1 cellular context compared by ENCODE assay signal in the genomic region with DNA sequence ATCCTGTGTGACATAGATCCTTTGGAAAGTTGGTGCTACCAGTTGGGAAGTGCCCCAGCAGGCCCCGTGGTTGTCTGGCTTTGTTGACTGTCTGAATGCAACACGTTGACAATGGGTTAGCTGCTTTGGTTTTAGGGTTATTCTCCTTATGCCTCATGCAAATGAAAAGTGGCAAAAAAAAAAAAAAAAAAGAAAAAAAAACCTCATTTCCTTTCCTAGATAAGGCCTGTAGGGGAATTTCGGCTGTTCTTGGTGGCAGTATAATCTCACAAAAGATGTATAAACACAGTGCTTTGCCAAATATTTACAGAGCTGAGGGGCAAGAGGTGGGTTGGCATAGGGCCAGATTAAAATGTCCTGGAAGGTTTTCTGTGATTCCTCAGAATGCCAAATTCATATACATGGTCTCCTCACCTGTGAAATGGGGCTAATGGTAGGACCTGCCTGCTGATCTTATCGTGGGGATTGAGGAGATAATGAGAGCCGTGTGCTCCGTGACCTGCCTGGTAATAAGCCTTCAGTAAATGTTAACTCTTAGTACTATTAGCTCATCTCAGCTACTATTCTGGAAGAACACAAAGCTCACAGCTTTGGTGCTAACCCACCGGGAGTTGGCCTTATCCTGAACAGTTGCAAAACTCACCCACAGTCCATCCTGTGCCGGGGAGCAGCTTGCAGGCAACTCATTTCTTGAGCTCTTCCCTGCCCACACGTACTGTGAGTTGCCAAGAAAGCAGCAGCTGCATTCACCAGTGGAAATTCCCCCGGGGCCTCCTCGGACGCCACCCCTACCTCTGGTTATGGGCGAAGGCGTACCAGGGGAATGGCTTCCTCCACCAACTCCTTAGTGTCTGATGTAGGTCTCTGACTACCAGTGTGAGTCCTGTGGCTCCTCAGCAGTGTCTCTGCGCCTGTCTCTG.
TF ChIP-seq lines count a peak whose summit lies in the region.

No MANE protein-coding gene starts in this region.

TF ChIP-seq in GM12878, 131 proteins besides CTCF, POLR2A, EP300 and RAD21 (continued from another document and continues in another):
- TF ChIP-seq ATF7 (IDR thresholded peaks at IDR 0.05; ENCODE audit: low read depth) (peak; percentile 79), IKZF2 (IDR thresholded peaks at IDR 0.05) (peak; percentile 98), SUPT20H (IDR thresholded peaks at IDR 0.05; ENCODE audit: borderline replicate concordance, control insufficient read depth, low read depth, low read length) (no peak), ESRRA (IDR thresholded peaks at IDR 0.05; ENCODE audit: low read length) (no peak), SP1 (IDR thresholded peaks at IDR 0.05; ENCODE audit: low read depth, low read length) (peak; percentile 61), SMARCA5 (IDR thresholded peaks at IDR 0.05) (peak; percentile 80), EZH2 (IDR thresholded peaks at IDR 0.05; ENCODE audit: borderline replicate concordance, control insufficient read depth, low read depth, low read length) (no peak), WRNIP1 (IDR thresholded peaks at IDR 0.05; ENCODE audit: borderline replicate concordance, low read depth, low read length) (no peak), RAD51 (IDR thresholded peaks at IDR 0.05) (no peak), HDAC6 (IDR thresholded peaks at IDR 0.05; ENCODE audit: unreplicated experiment) (no peak), LARP7 (IDR thresholded peaks at IDR 0.05) (0 out of 2 replicates have a peak, but pooled peaks have one; percentile 29), CBFB (IDR thresholded peaks at IDR 0.05; ENCODE audit: low read depth) (peak; percentile 75), CEBPB (IDR thresholded peaks at IDR 0.05; ENCODE audit: borderline replicate concordance in 1 of 2, low read depth in 2 of 2, low read length in 2 of 2) (peak in 1 of 2 experiments; percentile 51; a peak in 1 of 4 replicates), BACH1 (IDR thresholded peaks at IDR 0.05; ENCODE audit: borderline replicate concordance) (peak; percentile 84), FOXK2 (IDR thresholded peaks at IDR 0.05) (no peak), STAT3 (IDR thresholded peaks at IDR 0.05; ENCODE audit: low read depth, low read length) (0 out of 2 replicates have a peak, but pooled peaks have one; percentile 29), ZSCAN29 (IDR thresholded peaks at IDR 0.05) (no peak), YY1 (IDR thresholded peaks at IDR 0.05; ENCODE audit: low read depth, low read length) (peak; percentile 90), ZNF24 (IDR thresholded peaks at IDR 0.05) (no peak), EGR1 (IDR thresholded peaks at IDR 0.05; ENCODE audit: borderline replicate concordance in 1 of 2, low read depth in 2 of 2, low read length in 2 of 2) (peak in 1 of 2 experiments; percentile 35; a peak in 1 of 3 replicates), TCF12 (IDR thresholded peaks at IDR 0.05; ENCODE audit: low read depth, low read length) (peak; percentile 99), PML (IDR thresholded peaks at IDR 0.05; ENCODE audit: low read length) (peak; percentile 75), ZZZ3 (IDR thresholded peaks at IDR 0.05; ENCODE audit: control insufficient read depth, insufficient read length, low read depth) (no peak), SRF (IDR thresholded peaks at IDR 0.05; ENCODE audit: low read depth in 2 of 2, low read length in 2 of 2) (peak in 1 of 2 experiments; percentile 40; a peak in 1 of 4 replicates), SIN3A (IDR thresholded peaks at IDR 0.05; ENCODE audit: low read depth, low read length) (no peak), RB1 (IDR thresholded peaks at IDR 0.05; ENCODE audit: borderline replicate concordance) (peak; percentile 27; the same call in 1 of the 2 replicates), GABPA (IDR thresholded peaks at IDR 0.05; ENCODE audit: low read depth) (no peak), SREBF2 (IDR thresholded peaks at IDR 0.05; ENCODE audit: low read length) (no peak), JUNB (IDR thresholded peaks at IDR 0.05) (peak; percentile 75), NFYA (IDR thresholded peaks at IDR 0.05; ENCODE audit: borderline replicate concordance, low read depth, low read length) (no peak), NR2F1 (conservative IDR thresholded peaks at IDR 0.05) (peak; percentile 75), POU2F2 (IDR thresholded peaks at IDR 0.05; ENCODE audit: borderline replicate concordance, low read depth, low read length) (peak; percentile 68; the same call in 1 of the 3 replicates)
- TF ChIP-seq, protein P1, sequence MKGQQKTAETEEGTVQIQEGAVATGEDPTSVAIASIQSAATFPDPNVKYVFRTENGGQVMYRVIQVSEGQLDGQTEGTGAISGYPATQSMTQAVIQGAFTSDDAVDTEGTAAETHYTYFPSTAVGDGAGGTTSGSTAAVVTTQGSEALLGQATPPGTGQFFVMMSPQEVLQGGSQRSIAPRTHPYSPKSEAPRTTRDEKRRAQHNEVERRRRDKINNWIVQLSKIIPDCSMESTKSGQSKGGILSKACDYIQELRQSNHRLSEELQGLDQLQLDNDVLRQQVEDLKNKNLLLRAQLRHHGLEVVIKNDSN (IDR thresholded peaks at IDR 0.05; ENCODE audit: borderline replicate concordance, extremely low read length, insufficient read depth, low read depth, low read length): no peak
- TF ChIP-seq, protein P2, sequence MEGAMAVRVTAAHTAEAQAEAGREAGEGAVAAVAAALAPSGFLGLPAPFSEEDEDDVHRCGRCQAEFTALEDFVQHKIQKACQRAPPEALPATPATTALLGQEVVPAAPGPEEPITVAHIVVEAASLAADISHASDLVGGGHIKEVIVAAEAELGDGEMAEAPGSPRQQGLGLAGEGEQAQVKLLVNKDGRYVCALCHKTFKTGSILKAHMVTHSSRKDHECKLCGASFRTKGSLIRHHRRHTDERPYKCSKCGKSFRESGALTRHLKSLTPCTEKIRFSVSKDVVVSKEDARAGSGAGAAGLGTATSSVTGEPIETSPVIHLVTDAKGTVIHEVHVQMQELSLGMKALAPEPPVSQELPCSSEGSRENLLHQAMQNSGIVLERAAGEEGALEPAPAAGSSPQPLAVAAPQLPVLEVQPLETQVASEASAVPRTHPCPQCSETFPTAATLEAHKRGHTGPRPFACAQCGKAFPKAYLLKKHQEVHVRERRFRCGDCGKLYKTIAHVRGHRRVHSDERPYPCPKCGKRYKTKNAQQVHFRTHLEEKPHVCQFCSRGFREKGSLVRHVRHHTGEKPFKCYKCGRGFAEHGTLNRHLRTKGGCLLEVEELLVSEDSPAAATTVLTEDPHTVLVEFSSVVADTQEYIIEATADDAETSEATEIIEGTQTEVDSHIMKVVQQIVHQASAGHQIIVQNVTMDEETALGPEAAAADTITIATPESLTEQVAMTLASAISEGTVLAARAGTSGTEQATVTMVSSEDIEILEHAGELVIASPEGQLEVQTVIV (IDR thresholded peaks at IDR 0.05; ENCODE audit: borderline replicate concordance, partially characterized antibody): no peak
- TF ChIP-seq, protein P3, sequence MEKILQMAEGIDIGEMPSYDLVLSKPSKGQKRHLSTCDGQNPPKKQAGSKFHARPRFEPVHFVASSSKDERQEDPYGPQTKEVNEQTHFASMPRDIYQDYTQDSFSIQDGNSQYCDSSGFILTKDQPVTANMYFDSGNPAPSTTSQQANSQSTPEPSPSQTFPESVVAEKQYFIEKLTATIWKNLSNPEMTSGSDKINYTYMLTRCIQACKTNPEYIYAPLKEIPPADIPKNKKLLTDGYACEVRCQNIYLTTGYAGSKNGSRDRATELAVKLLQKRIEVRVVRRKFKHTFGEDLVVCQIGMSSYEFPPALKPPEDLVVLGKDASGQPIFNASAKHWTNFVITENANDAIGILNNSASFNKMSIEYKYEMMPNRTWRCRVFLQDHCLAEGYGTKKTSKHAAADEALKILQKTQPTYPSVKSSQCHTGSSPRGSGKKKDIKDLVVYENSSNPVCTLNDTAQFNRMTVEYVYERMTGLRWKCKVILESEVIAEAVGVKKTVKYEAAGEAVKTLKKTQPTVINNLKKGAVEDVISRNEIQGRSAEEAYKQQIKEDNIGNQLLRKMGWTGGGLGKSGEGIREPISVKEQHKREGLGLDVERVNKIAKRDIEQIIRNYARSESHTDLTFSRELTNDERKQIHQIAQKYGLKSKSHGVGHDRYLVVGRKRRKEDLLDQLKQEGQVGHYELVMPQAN (conservative IDR thresholded peaks at IDR 0.05): 0 out of 2 replicates have a peak, but pooled peaks have one; percentile 22
- TF ChIP-seq, protein P4, sequence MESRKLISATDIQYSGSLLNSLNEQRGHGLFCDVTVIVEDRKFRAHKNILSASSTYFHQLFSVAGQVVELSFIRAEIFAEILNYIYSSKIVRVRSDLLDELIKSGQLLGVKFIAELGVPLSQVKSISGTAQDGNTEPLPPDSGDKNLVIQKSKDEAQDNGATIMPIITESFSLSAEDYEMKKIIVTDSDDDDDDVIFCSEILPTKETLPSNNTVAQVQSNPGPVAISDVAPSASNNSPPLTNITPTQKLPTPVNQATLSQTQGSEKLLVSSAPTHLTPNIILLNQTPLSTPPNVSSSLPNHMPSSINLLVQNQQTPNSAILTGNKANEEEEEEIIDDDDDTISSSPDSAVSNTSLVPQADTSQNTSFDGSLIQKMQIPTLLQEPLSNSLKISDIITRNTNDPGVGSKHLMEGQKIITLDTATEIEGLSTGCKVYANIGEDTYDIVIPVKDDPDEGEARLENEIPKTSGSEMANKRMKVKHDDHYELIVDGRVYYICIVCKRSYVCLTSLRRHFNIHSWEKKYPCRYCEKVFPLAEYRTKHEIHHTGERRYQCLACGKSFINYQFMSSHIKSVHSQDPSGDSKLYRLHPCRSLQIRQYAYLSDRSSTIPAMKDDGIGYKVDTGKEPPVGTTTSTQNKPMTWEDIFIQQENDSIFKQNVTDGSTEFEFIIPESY (IDR thresholded peaks at IDR 0.05): no peak
- TF ChIP-seq, protein P5, sequence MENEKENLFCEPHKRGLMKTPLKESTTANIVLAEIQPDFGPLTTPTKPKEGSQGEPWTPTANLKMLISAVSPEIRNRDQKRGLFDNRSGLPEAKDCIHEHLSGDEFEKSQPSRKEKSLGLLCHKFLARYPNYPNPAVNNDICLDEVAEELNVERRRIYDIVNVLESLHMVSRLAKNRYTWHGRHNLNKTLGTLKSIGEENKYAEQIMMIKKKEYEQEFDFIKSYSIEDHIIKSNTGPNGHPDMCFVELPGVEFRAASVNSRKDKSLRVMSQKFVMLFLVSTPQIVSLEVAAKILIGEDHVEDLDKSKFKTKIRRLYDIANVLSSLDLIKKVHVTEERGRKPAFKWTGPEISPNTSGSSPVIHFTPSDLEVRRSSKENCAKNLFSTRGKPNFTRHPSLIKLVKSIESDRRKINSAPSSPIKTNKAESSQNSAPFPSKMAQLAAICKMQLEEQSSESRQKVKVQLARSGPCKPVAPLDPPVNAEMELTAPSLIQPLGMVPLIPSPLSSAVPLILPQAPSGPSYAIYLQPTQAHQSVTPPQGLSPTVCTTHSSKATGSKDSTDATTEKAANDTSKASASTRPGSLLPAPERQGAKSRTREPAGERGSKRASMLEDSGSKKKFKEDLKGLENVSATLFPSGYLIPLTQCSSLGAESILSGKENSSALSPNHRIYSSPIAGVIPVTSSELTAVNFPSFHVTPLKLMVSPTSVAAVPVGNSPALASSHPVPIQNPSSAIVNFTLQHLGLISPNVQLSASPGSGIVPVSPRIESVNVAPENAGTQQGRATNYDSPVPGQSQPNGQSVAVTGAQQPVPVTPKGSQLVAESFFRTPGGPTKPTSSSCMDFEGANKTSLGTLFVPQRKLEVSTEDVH (IDR thresholded peaks at IDR 0.05; ENCODE audit: low read depth, partially characterized antibody): no peak
- TF ChIP-seq, protein P6, sequence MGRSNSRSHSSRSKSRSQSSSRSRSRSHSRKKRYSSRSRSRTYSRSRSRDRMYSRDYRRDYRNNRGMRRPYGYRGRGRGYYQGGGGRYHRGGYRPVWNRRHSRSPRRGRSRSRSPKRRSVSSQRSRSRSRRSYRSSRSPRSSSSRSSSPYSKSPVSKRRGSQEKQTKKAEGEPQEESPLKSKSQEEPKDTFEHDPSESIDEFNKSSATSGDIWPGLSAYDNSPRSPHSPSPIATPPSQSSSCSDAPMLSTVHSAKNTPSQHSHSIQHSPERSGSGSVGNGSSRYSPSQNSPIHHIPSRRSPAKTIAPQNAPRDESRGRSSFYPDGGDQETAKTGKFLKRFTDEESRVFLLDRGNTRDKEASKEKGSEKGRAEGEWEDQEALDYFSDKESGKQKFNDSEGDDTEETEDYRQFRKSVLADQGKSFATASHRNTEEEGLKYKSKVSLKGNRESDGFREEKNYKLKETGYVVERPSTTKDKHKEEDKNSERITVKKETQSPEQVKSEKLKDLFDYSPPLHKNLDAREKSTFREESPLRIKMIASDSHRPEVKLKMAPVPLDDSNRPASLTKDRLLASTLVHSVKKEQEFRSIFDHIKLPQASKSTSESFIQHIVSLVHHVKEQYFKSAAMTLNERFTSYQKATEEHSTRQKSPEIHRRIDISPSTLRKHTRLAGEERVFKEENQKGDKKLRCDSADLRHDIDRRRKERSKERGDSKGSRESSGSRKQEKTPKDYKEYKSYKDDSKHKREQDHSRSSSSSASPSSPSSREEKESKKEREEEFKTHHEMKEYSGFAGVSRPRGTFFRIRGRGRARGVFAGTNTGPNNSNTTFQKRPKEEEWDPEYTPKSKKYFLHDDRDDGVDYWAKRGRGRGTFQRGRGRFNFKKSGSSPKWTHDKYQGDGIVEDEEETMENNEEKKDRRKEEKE (IDR thresholded peaks at IDR 0.05): no peak
- TF ChIP-seq, protein P7, sequence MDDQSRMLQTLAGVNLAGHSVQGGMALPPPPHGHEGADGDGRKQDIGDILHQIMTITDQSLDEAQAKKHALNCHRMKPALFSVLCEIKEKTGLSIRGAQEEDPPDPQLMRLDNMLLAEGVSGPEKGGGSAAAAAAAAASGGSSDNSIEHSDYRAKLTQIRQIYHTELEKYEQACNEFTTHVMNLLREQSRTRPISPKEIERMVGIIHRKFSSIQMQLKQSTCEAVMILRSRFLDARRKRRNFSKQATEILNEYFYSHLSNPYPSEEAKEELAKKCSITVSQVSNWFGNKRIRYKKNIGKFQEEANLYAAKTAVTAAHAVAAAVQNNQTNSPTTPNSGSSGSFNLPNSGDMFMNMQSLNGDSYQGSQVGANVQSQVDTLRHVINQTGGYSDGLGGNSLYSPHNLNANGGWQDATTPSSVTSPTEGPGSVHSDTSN (IDR thresholded peaks at IDR 0.05; ENCODE audit: insufficient replicate concordance, low read depth, low read length): no peak
